ENCODE assay signal across 8 cellular contexts in genomic region chr15:63473999-63474809, GRCh38. TPM values are rescaled to one million over a fixed set of nuclear protein-coding genes. Genes with fewer than 3 reads are reported as not detected.
DNase-seq lines count a peak whose midpoint lies in the region; ATAC-seq and TF ChIP-seq lines count a peak whose summit lies in the region.

No MANE protein-coding gene starts in this region.

- ATAC-seq in GM21360 (IDR thresholded peaks at IDR 0.05; ENCODE audit: unreplicated experiment) = peak; percentile 48
- peak; percentile 42 for ATAC-seq in HG03521 (IDR thresholded peaks at IDR 0.05; ENCODE audit: unreplicated experiment)
- ATAC-seq in omental fat pad (ENCODE audit: low FRiP score) = peak; percentile 58

- TF ChIP-seq CTCF in omental fat pad (IDR thresholded peaks at IDR 0.05) = no peak

- peak; percentile 84 for DNase-seq in EH (ENCODE audit: low read depth)
- peak; percentile 24 for DNase-seq in T-helper 9 cell
- DNase-seq in effector CD4-positive, alpha-beta T cell = peak; percentile 37
- DNase-seq in omental fat pad (ENCODE audit: low spot score) = no peak
- DNase-seq in NCI-H2029 treated with DMSO at 0.1 percent for 48 hours (lab: John Stamatoyannopoulos, UW) = no peak
- DNase-seq in putamen (ENCODE audit: low spot score) = no peak

RNA-seq across cellular contexts. Expression of gene USP3, which starts 30.2 kb away (rescaled TPM):
- 10 to 100 TPM; 40.4 to 66.2 (median 56.0) TPM for total RNA-seq in omental fat pad

Comparison
In these comparisons a context has a peak if more than half of its experiments do, and no peak if none do; other contexts are left out.
1. DNase-seq: peak in EH (single experiment), T-helper 9 cell (single experiment) and effector CD4-positive, alpha-beta T cell (single experiment); none in omental fat pad (single experiment), NCI-H2029 treated with DMSO at 0.1 percent for 48 hours (single experiment) and putamen (single experiment).
2. Peak in every context shown above with its lines, with median percentiles within 50 percentile points of each other: ATAC-seq.